17 cellular contexts compared by ENCODE assay signal in genomic region chr5:2960309-2960708, GRCh38.
"Had no signal": no experiment of that assay in that cellular context is flagged by ENCODE, and none has a peak within 500 bp of the region (broad histone marks: within the 10 kb centered on the region; RNA-seq: fewer than 3 reads in every experiment).

No MANE protein-coding gene starts in this region.

- H3K4me3 Mint-ChIP-seq: activated CD4-positive, alpha-beta memory T cell treated with anti-CD3 and anti-CD28 coated beads, Interleukin-2, amount 10 ng/mL, durations not matched to agents 7 days and 5 days; activated CD8-positive, alpha-beta memory T cell treated with anti-CD3 and anti-CD28 coated beads, Interleukin-2, amount 10 ng/mL, durations not matched to agents 7 days and 5 days; activated naive CD4-positive, alpha-beta T cell treated with anti-CD3 and anti-CD28 coated beads, Interleukin-2, amount 10 ng/mL, durations not matched to agents 7 days and 5 days; naive thymus-derived CD4-positive, alpha-beta T cell; neural crest cell; stimulated activated memory B cell treated with anti-CD40 and anti-IgM and Interleukin-4, amounts not matched to agents 10 μg/mL and 1 μg/mL and 100 μg/mL, for 72 hours had no signal

- ATAC-seq: activated CD8-positive, alpha-beta memory T cell treated with anti-CD3 and anti-CD28 coated beads, Interleukin-2, amount 10 ng/mL, durations not matched to agents 7 days and 5 days; gastroesophageal sphincter; naive thymus-derived CD4-positive, alpha-beta T cell; sciatic nerve; stimulated activated memory B cell treated with anti-CD40 and anti-IgM and Interleukin-4, amounts not matched to agents 10 μg/mL and 1 μg/mL and 100 μg/mL, for 72 hours had no signal

- H3K36me3 Mint-ChIP-seq: activated CD8-positive, alpha-beta memory T cell treated with anti-CD3 and anti-CD28 coated beads, Interleukin-2, amount 10 ng/mL, durations not matched to agents 7 days and 5 days; activated naive CD4-positive, alpha-beta T cell treated with anti-CD3 and anti-CD28 coated beads, Interleukin-2, amount 10 ng/mL, durations not matched to agents 7 days and 5 days; naive thymus-derived CD4-positive, alpha-beta T cell; stimulated activated memory B cell treated with anti-CD40 and anti-IgM and Interleukin-4, amounts not matched to agents 10 μg/mL and 1 μg/mL and 100 μg/mL, for 72 hours had no signal

- H3K9me3 ChIP-seq: suprapubic skin had no signal

- DNase-seq: activated CD4-positive, alpha-beta memory T cell treated with anti-CD3 and anti-CD28 coated beads, Interleukin-2, amount 10 ng/mL, durations not matched to agents 7 days and 5 days; activated CD4-positive, alpha-beta T cell treated with anti-CD3 and anti-CD28 coated beads for 48 hours; activated CD8-positive, alpha-beta memory T cell treated with anti-CD3 and anti-CD28 coated beads, Interleukin-2, amount 10 ng/mL, durations not matched to agents 7 days and 5 days; activated effector memory CD4-positive, alpha-beta T cell treated with anti-CD3 and anti-CD28 coated beads, Interleukin-2, amount 50 U/mL, for 16 hours; activated naive CD4-positive, alpha-beta T cell treated with anti-CD3 and anti-CD28 coated beads, Interleukin-2, amount 10 ng/mL, durations not matched to agents 7 days and 5 days; activated T-cell treated with anti-CD3 and anti-CD28 coated beads for 4 hours; amygdala; hypothalamus; left ventricle myocardium inferior; naive thymus-derived CD4-positive, alpha-beta T cell; small intestine; stomach had no signal

- H3K27me3 Mint-ChIP-seq: activated CD4-positive, alpha-beta memory T cell treated with anti-CD3 and anti-CD28 coated beads, Interleukin-2, amount 10 ng/mL, durations not matched to agents 7 days and 5 days; activated CD8-positive, alpha-beta memory T cell treated with anti-CD3 and anti-CD28 coated beads, Interleukin-2, amount 10 ng/mL, durations not matched to agents 7 days and 5 days; activated naive CD4-positive, alpha-beta T cell treated with anti-CD3 and anti-CD28 coated beads, Interleukin-2, amount 10 ng/mL, durations not matched to agents 7 days and 5 days; stimulated activated memory B cell treated with anti-CD40 and anti-IgM and Interleukin-4, amounts not matched to agents 10 μg/mL and 1 μg/mL and 100 μg/mL, for 72 hours had no signal

- H3K4me1 Mint-ChIP-seq: activated CD4-positive, alpha-beta memory T cell treated with anti-CD3 and anti-CD28 coated beads, Interleukin-2, amount 10 ng/mL, durations not matched to agents 7 days and 5 days; activated CD8-positive, alpha-beta memory T cell treated with anti-CD3 and anti-CD28 coated beads, Interleukin-2, amount 10 ng/mL, durations not matched to agents 7 days and 5 days; activated naive CD4-positive, alpha-beta T cell treated with anti-CD3 and anti-CD28 coated beads, Interleukin-2, amount 10 ng/mL, durations not matched to agents 7 days and 5 days; naive thymus-derived CD4-positive, alpha-beta T cell; neural crest cell; stimulated activated memory B cell treated with anti-CD40 and anti-IgM and Interleukin-4, amounts not matched to agents 10 μg/mL and 1 μg/mL and 100 μg/mL, for 72 hours had no signal

- H3K27ac Mint-ChIP-seq: activated CD4-positive, alpha-beta memory T cell treated with anti-CD3 and anti-CD28 coated beads, Interleukin-2, amount 10 ng/mL, durations not matched to agents 7 days and 5 days; activated CD8-positive, alpha-beta memory T cell treated with anti-CD3 and anti-CD28 coated beads, Interleukin-2, amount 10 ng/mL, durations not matched to agents 7 days and 5 days; activated naive CD4-positive, alpha-beta T cell treated with anti-CD3 and anti-CD28 coated beads, Interleukin-2, amount 10 ng/mL, durations not matched to agents 7 days and 5 days; naive thymus-derived CD4-positive, alpha-beta T cell; stimulated activated memory B cell treated with anti-CD40 and anti-IgM and Interleukin-4, amounts not matched to agents 10 μg/mL and 1 μg/mL and 100 μg/mL, for 72 hours had no signal
